ENCODE assay signal across 1 cellular context in the genomic region with DNA sequence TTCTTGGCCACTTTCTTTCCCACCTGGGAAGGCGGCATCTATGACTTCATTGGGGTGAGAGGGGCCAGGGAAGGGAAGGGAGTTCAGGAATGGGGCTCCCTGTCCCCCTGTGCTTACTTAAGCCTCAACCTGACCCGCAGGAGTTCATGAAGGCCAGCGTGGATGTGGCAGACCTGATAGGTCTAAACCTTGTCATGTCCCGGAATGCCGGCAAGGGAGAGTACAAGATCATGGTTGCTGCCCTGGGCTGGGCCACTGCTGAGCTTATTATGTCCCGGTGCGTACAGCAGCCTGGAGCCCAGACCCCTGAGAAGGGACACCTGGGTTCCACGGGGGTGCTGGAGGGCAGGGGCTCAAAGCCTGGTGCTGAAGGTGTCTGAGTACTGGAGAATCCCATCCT.
TF ChIP-seq lines count a peak whose summit lies in the region.

No MANE protein-coding gene starts in this region.

TF ChIP-seq in K562, 482 proteins besides CTCF, POLR2A, EP300 and RAD21:
- TF ChIP-seq ZMIZ1 (IDR thresholded peaks at IDR 0.05; ENCODE audit: low read depth in 2 of 2, low read length in 2 of 2) (no peak), ZNF518B (CRISPR knock-in tag; IDR thresholded peaks at IDR 0.05) (no peak), TOE1 (IDR thresholded peaks at IDR 0.05; ENCODE audit: borderline replicate concordance) (no peak), TOE1 (CRISPR knock-in tag; IDR thresholded peaks at IDR 0.05; ENCODE audit: borderline replicate concordance, low read depth) (no peak), RBFOX2 (IDR thresholded peaks at IDR 0.05; ENCODE audit: low read depth, low read length) (0 out of 2 replicates have a peak, but pooled peaks have one; percentile 29), KHSRP (IDR thresholded peaks at IDR 0.05) (no peak)
- TF ChIP-seq, protein P1, sequence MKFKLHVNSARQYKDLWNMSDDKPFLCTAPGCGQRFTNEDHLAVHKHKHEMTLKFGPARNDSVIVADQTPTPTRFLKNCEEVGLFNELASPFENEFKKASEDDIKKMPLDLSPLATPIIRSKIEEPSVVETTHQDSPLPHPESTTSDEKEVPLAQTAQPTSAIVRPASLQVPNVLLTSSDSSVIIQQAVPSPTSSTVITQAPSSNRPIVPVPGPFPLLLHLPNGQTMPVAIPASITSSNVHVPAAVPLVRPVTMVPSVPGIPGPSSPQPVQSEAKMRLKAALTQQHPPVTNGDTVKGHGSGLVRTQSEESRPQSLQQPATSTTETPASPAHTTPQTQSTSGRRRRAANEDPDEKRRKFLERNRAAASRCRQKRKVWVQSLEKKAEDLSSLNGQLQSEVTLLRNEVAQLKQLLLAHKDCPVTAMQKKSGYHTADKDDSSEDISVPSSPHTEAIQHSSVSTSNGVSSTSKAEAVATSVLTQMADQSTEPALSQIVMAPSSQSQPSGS (CRISPR knock-in tag; IDR thresholded peaks at IDR 0.05): no peak
